8 cellular contexts compared by ENCODE assay signal in genomic region chr12:47904647-47905312, GRCh38. TPM values are rescaled to one million over a fixed set of nuclear protein-coding genes. Genes with fewer than 3 reads are reported as not detected.
A peak's percentile ranks its signal among the peaks of the same experiment; 100 is the strongest.
DNase-seq lines count a peak whose midpoint lies in the region; ATAC-seq, FAIRE-seq and TF ChIP-seq lines count a peak whose summit lies in the region.

Gene VDR, minus strand, starts transcription at chr12:47904994. Its CDS starts 25,881 bp downstream, at chr12:47879113.

- H3K4me2 ChIP-seq in A549, result peak within 1 kb of the TSS; percentile 86

- peak within 1 kb of the TSS; percentile 79 for H3K4me3 Mint-ChIP-seq in chondrocyte (ENCODE audit: unreplicated experiment)

- no peaks in the 10 kb centered on the region for H3K27me3 Mint-ChIP-seq in chondrocyte (ENCODE audit: low read depth)

- ATAC-seq in A549 (peak; percentile 83 to 88), GM18861 (IDR thresholded peaks at IDR 0.05; ENCODE audit: unreplicated experiment) (peak; percentile 31), HG03108 (IDR thresholded peaks at IDR 0.05; ENCODE audit: unreplicated experiment) (peak; percentile 47), left colon (peak; percentile 59)

- no peaks in the 10 kb centered on the region for H3K9me3 ChIP-seq in A549

- TF ChIP-seq RAD21 in A549 (conservative IDR thresholded peaks at IDR 0.05 in 1 of 2, IDR thresholded peaks at IDR 0.05 in 1 of 2), result no peak

- CTCF ChIA-PET in A549 (lab: Yijun Ruan, JAX), result interaction anchor here (0.6 to 3.7 kb wide), 19 partner anchors 9 to 163 kb away, joined by 3 to 48 read pairs (median 4); partner anchors contain the start of gene TMEM106C

- TF ChIP-seq CTCF in A549 (IDR thresholded peaks at IDR 0.05), result no peak; the same call in 2 of the 3 replicates
- peak; percentile 52 for TF ChIP-seq CTCF in chondrocyte (IDR thresholded peaks at IDR 0.05)

- intact Hi-C loops in left colon (cut with DNase I, micrococcal nuclease), result loop anchor here in 1 of 2 donors (10.0 kb wide), 1 partner anchor 50 kb away; no protein-coding TSS in a partner anchor

- H3K9me3 Mint-ChIP-seq in chondrocyte (ENCODE audit: low read depth), result no peaks in the 10 kb centered on the region

- peaks cover 19% of the 10 kb centered on the region for H3K4me1 ChIP-seq in A549

- peak within 1 kb of the TSS; percentile 96 for H3K27ac Mint-ChIP-seq in chondrocyte (ENCODE audit: unreplicated experiment)

- WGBS in A549 (ENCODE audit: missing lambda C conversion rate), result 2% methylated on average over 18 of the region's 48 CpGs

- peak; percentile 21; the same call in 1 of the 2 replicates for TF ChIP-seq POLR2A in A549 (IDR thresholded peaks at IDR 0.05; ENCODE audit: low read length)

- H3K4me3 ChIP-seq in A549, result peak within 1 kb of the TSS; percentile 59

- FAIRE-seq in A549 (lab: Jason Lieb, UNC), result no peak

- POLR2A ChIA-PET in A549 (lab: Yijun Ruan, JAX), result interaction anchor here (0.5 to 2.1 kb wide), 20 partner anchors 8 to 293 kb away, joined by 3 to 10 read pairs (median 3); partner anchors contain the start of genes ASB8, RAPGEF3 and TMEM106C

- DNase-seq in A549 (ENCODE audit: low read depth in 1 of 2, low spot score in 1 of 2) (peak; percentile 87 to 89), NCI-H226 (peak; percentile 72), chondrocyte (ENCODE audit: low spot score) (no peak), left colon (peak; percentile 86 to 88)
- peak; percentile 71 for DNase-seq in activated CD4-positive, CD25-positive, alpha-beta regulatory T cell treated with anti-CD3 and anti-CD28 coated beads, Interleukin-2, amount 50 U/mL, for 72 hours
- DNase-seq in stimulated activated CD4-positive, alpha-beta T cell treated with anti-CD3 and anti-CD28 coated beads, Interleukin-2, amount 100 ng/mL, for 24 hours, result peak; percentile 75 to 78

- H3K4me1 Mint-ChIP-seq in chondrocyte (ENCODE audit: low read depth), result peaks cover 30% of the 10 kb centered on the region

- TF ChIP-seq EP300 in A549 (IDR thresholded peaks at IDR 0.05), result no peak

- no peaks in the 10 kb centered on the region for H3K36me3 Mint-ChIP-seq in chondrocyte (ENCODE audit: low read depth)

- H3K27ac ChIP-seq in A549, result peak within 1 kb of the TSS; percentile 67 to 78; a peak in 5 of 6 replicates

TF ChIP-seq in A549, 52 proteins besides CTCF, POLR2A, EP300 and RAD21:
- TF ChIP-seq CEBPB (IDR thresholded peaks at IDR 0.05) (no peak), PHF8 (IDR thresholded peaks at IDR 0.05; ENCODE audit: borderline replicate concordance, low read depth) (no peak), MAX (IDR thresholded peaks at IDR 0.05) (peak; percentile 65), ZNF302 (CRISPR knock-in tag; IDR thresholded peaks at IDR 0.05) (no peak), EHMT2 (IDR thresholded peaks at IDR 0.05; ENCODE audit: low read depth) (no peak), ZSCAN20 (CRISPR knock-in tag; IDR thresholded peaks at IDR 0.05) (no peak), HOXB5 (CRISPR knock-in tag; IDR thresholded peaks at IDR 0.05) (peak; percentile 48; the same call in 1 of the 2 replicates), RFX5 (IDR thresholded peaks at IDR 0.05) (no peak), ATOH8 (CRISPR knock-in tag; IDR thresholded peaks at IDR 0.05; ENCODE audit: low read depth) (no peak), NFE2L2 (conservative IDR thresholded peaks at IDR 0.05; ENCODE audit: low read length) (no peak), FOXS1 (CRISPR knock-in tag; IDR thresholded peaks at IDR 0.05) (no peak), HES2 (IDR thresholded peaks at IDR 0.05) (no peak), ZFP36 (IDR thresholded peaks at IDR 0.05; ENCODE audit: borderline replicate concordance, partially characterized antibody) (no peak), POLR2AphosphoS2 (conservative IDR thresholded peaks at IDR 0.05; ENCODE audit: low read length) (no peak), SMC3 (IDR thresholded peaks at IDR 0.05) (no peak), NPAS2 (CRISPR knock-in tag; IDR thresholded peaks at IDR 0.05; ENCODE audit: borderline replicate concordance) (no peak), HEYL (CRISPR knock-in tag; IDR thresholded peaks at IDR 0.05) (no peak), PBX3 (IDR thresholded peaks at IDR 0.05) (no peak), MYC (IDR thresholded peaks at IDR 0.05; ENCODE audit: borderline replicate concordance, low read length) (no peak), RNF2 (IDR thresholded peaks at IDR 0.05; ENCODE audit: borderline replicate concordance, low read depth) (peak; percentile 75; the same call in 1 of the 2 replicates), FOSB (CRISPR knock-in tag; IDR thresholded peaks at IDR 0.05) (no peak), JUN (IDR thresholded peaks at IDR 0.05) (0 out of 5 replicates have a peak, but pooled peaks of 1 of the 2 experiments have one; percentile 33), HDAC2 (IDR thresholded peaks at IDR 0.05) (no peak), REST (IDR thresholded peaks at IDR 0.05) (no peak), E2F6 (IDR thresholded peaks at IDR 0.05; ENCODE audit: borderline replicate concordance, low read depth) (peak; percentile 96)

RNA-seq across cellular contexts. Expression of gene VDR, which starts in this region (rescaled TPM):
- polyA plus RNA-seq in A549 (2011; rRNA removed) (2.1 and 2.2 TPM in 2 replicates), A549 (2017; fragmentation: RNase III; extraction: RNeasy Plus Mini Kit Qiagen cat#74134 plus additional on column Dnase treatment) (1.9 to 2.0 TPM (median 1.9 TPM) in 3 replicates)
- polyA plus RNA-seq in A549 (2012; cell fraction: cytosol; rRNA removed), result 1.9 and 2.5 TPM in 2 replicates
- 2.3 and 3.3 TPM in 2 replicates for polyA plus RNA-seq in A549 (2012; cell fraction: nucleus; rRNA removed)
- polyA minus RNA-seq in A549 (2011; rRNA and poly(A)+ RNA removed), result 2.6 and 2.8 TPM in 2 replicates
- total RNA-seq in chondrocyte (4.4 to 4.8 TPM (median 4.6 TPM) in 3 replicates), left colon (100 to 1,000 TPM; 143 to 154 TPM)

Comparison
In these comparisons a context has a peak if more than half of its experiments do, and no peak if none do; other contexts are left out.
1. RNA of gene VDR (total RNA-seq): 143 to 154 TPM in left colon; 4.4 to 4.8 TPM in chondrocyte; every median in the first group is over 10 times any median in the second.
2. ATAC-seq: peak in every context shown above with its lines; median percentile 86 in A549; 59 in left colon; 47 in HG03108; 31 in GM18861.